ENCODE assay signal across 9 cellular contexts in genomic region chr5:122311400-122311887, GRCh38. TPM values are rescaled to one million over a fixed set of nuclear protein-coding genes. Genes with fewer than 3 reads are reported as not detected.
DNase-seq lines count a peak whose midpoint lies in the region; ATAC-seq, FAIRE-seq and TF ChIP-seq lines count a peak whose summit lies in the region.
"Had no signal": no experiment of that assay in that cellular context is flagged by ENCODE, and none has a peak within 500 bp of the region (broad histone marks: within the 10 kb centered on the region; RNA-seq: fewer than 3 reads in every experiment).

No MANE protein-coding gene starts in this region.

- peak; percentile 5 for ATAC-seq in HG03025 (IDR thresholded peaks at IDR 0.05; ENCODE audit: low FRiP score, unreplicated experiment)
- ATAC-seq in HG02970 (IDR thresholded peaks at IDR 0.05; ENCODE audit: low FRiP score, unreplicated experiment): no peak
- no peak for ATAC-seq in GM21360 (IDR thresholded peaks at IDR 0.05; ENCODE audit: unreplicated experiment)
- ATAC-seq in CD8-positive, alpha-beta T cell: no peak

- H3K4me1 ChIP-seq in H1 (replicated peaks in 1 of 4; ENCODE audit: control insufficient read depth in 3 of 4, insufficient read depth in 4 of 4, low read length in 3 of 4): peaks cover 0 to 5% (median 3%) of the 10 kb centered on the region in 4 experiments; a peak in 5 of 7 replicates
- no peaks in the 10 kb centered on the region for H3K4me1 ChIP-seq in CD8-positive, alpha-beta T cell (ENCODE audit: insufficient read depth, low read length)

- H3K27me3 Mint-ChIP-seq in neural crest cell (ENCODE audit: low read depth): peaks cover 47% of the 10 kb centered on the region
- H3K27me3 Mint-ChIP-seq in CD8-positive, alpha-beta T cell (ENCODE audit: low read depth): peaks cover 46% of the 10 kb centered on the region

- no peak overlapping the region for H2BK5ac ChIP-seq in H1 (ENCODE audit: low read depth, low read length)

- H3K23me2 ChIP-seq in H1 (ENCODE audit: low read depth, low read length): peaks cover 9% of the 10 kb centered on the region

- no peak for TF ChIP-seq RAD21 in H1 (IDR thresholded peaks at IDR 0.05 in 1 of 2, conservative IDR thresholded peaks at IDR 0.05 in 1 of 2; ENCODE audit: low read depth in 2 of 2, low read length in 2 of 2)

- 0 out of 2 replicates have a peak overlapping the region, but pooled peaks have one; percentile 57 for H2AFZ ChIP-seq in H1 (ENCODE audit: low read length)

- no peaks in the 10 kb centered on the region for H3K79me2 ChIP-seq in H1 (ENCODE audit: control insufficient read depth in 1 of 2, insufficient read depth in 2 of 2, low read length in 2 of 2)

- no peak overlapping the region for H3K27ac ChIP-seq in H1 (ENCODE audit: low read depth, low read length)
- no peak overlapping the region for H3K27ac ChIP-seq in CD8-positive, alpha-beta T cell (ENCODE audit: low read depth, low read length)
- H3K27ac ChIP-seq: KMS-11 had no signal

- H3K4me1 Mint-ChIP-seq in neural crest cell: peaks cover 22% of the 10 kb centered on the region
- peaks cover 8% of the 10 kb centered on the region for H3K4me1 Mint-ChIP-seq in CD8-positive, alpha-beta T cell (ENCODE audit: low read depth)

- H3K4me3 ChIP-seq in H1 (ENCODE audit: extremely low read depth in 1 of 4, insufficient read depth in 2 of 4, low read depth in 3 of 4, low read length in 4 of 4): peak overlapping the region; percentile 39 to 73 (median 56); a peak in 6 of 8 replicates
- H3K4me3 ChIP-seq in CD8-positive, alpha-beta T cell (ENCODE audit: low read depth, low read length): no peak overlapping the region

- no peaks in the 10 kb centered on the region for H3K9me3 Mint-ChIP-seq in neural crest cell
- H3K9me3 Mint-ChIP-seq in CD8-positive, alpha-beta T cell: peaks cover under 1% of the 10 kb centered on the region

- no peak overlapping the region for H3K56ac ChIP-seq in H1 (replicated peaks; ENCODE audit: insufficient read length, low read depth, low read length)

- H2BK12ac ChIP-seq in H1 (ENCODE audit: low read depth, low read length): no peak overlapping the region

- H3K36me3 ChIP-seq in H1 (ENCODE audit: control insufficient read depth in 2 of 4, insufficient read depth in 4 of 4, low read length in 3 of 4): no peaks in the 10 kb centered on the region
- H3K36me3 ChIP-seq in CD8-positive, alpha-beta T cell (ENCODE audit: insufficient read depth, low read length): no peaks in the 10 kb centered on the region

- H3K18ac ChIP-seq in H1 (ENCODE audit: extremely low read depth, low read length): no peak overlapping the region

- no peak overlapping the region for H4K8ac ChIP-seq in H1 (ENCODE audit: extremely low read depth, insufficient read depth, low read length)

- no peak overlapping the region for H3K23ac ChIP-seq in H1 (ENCODE audit: insufficient read length)

- H3K4me2 ChIP-seq in H1 (ENCODE audit: insufficient read depth in 1 of 2, low read depth in 2 of 2, low read length in 2 of 2): peak overlapping the region; percentile 75 to 89
- H3K4me2 ChIP-seq: KMS-11 had no signal

- TF ChIP-seq EP300 in H1 (IDR thresholded peaks at IDR 0.05; ENCODE audit: borderline replicate concordance in 1 of 2, low read depth in 2 of 2, low read length in 2 of 2): no peak

- H2BK15ac ChIP-seq in H1 (ENCODE audit: low read length): no peak overlapping the region

- no peak overlapping the region for H3K27ac Mint-ChIP-seq in neural crest cell (ENCODE audit: unreplicated experiment)
- no peak overlapping the region for H3K27ac Mint-ChIP-seq in CD8-positive, alpha-beta T cell

- no peak for FAIRE-seq in H1 (lab: Jason Lieb, UNC)

- peak overlapping the region; percentile 91 for H3K4me3 Mint-ChIP-seq in neural crest cell
- no peak overlapping the region for H3K4me3 Mint-ChIP-seq in CD8-positive, alpha-beta T cell

- H2AK5ac ChIP-seq in H1 (ENCODE audit: low read depth, low read length): no peak overlapping the region

- POLR2A ChIA-PET in H1 (lab: Charles Lee; ENCODE audit: partially characterized antibody): no interaction called here
- POLR2A ChIA-PET in CD8-positive, alpha-beta T cell (lab: Charles Lee): no interaction called here

- no peaks in the 10 kb centered on the region for H4K20me1 ChIP-seq in H1 (replicated peaks in 1 of 2; ENCODE audit: control insufficient read depth in 1 of 2, insufficient read depth in 2 of 2, low read length in 2 of 2)

- H3K4ac ChIP-seq in H1 (replicated peaks; ENCODE audit: insufficient read length, low read depth, low read length): no peak overlapping the region

- H3K79me1 ChIP-seq in H1 (ENCODE audit: low read depth, low read length): 0 out of 2 replicates have a peak, but pooled peaks cover 2% of the 10 kb centered on the region

- DNase-seq in Ammon's horn (ENCODE audit: low spot score): peak; percentile 5
- peak in 1 of 2 experiments; percentile 69 for DNase-seq in H1 (ENCODE audit: low read depth in 1 of 2, low spot score in 2 of 2)
- peak; percentile 25 for DNase-seq in neural crest cell (ENCODE audit: low read depth, low spot score)
- no peak for DNase-seq in superior temporal gyrus (ENCODE audit: extremely low spot score)
- no peak for DNase-seq in CD8-positive, alpha-beta T cell

- no peak for TF ChIP-seq POLR2A in H1 (IDR thresholded peaks at IDR 0.05; ENCODE audit: control extremely low read depth in 1 of 2, low read depth in 2 of 2, low read length in 2 of 2)

- peaks cover 0 to 21% (median 13%) of the 10 kb centered on the region in 4 experiments; a peak in 5 of 7 replicates for H3K27me3 ChIP-seq in H1 (replicated peaks in 1 of 4; ENCODE audit: control insufficient read depth in 3 of 4, extremely low read depth in 1 of 4, insufficient read depth in 3 of 4, low read length in 3 of 4)
- H3K27me3 ChIP-seq in CD8-positive, alpha-beta T cell (ENCODE audit: insufficient read depth, low read length): peaks cover 2% of the 10 kb centered on the region

- no peak overlapping the region for H4K5ac ChIP-seq in H1 (ENCODE audit: insufficient read length, low read depth, low read length)

- no peaks in the 10 kb centered on the region for H3K36me3 Mint-ChIP-seq in neural crest cell (ENCODE audit: low read depth)
- no peaks in the 10 kb centered on the region for H3K36me3 Mint-ChIP-seq in CD8-positive, alpha-beta T cell

- CTCF ChIA-PET in H1 (lab: Charles Lee; ENCODE audit: partially characterized antibody): no interaction called here
- CTCF ChIA-PET in CD8-positive, alpha-beta T cell (lab: Charles Lee): no interaction called here

- intact Hi-C loops in CD8-positive, alpha-beta T cell (cut with DNase I, micrococcal nuclease): no loop called here

- peak overlapping the region in 1 of 4 experiments; percentile 5; a peak in 1 of 7 replicates for H3K9ac ChIP-seq in H1 (replicated peaks in 1 of 4; ENCODE audit: extremely low read depth in 1 of 4, low read depth in 3 of 4, low read length in 3 of 4)
- H3K9ac ChIP-seq: KMS-11 had no signal

- no peak overlapping the region for H2BK20ac ChIP-seq in H1 (ENCODE audit: low read length)

- H3K14ac ChIP-seq in H1 (ENCODE audit: insufficient read length): no peak overlapping the region

- H2BK120ac ChIP-seq in H1 (replicated peaks; ENCODE audit: low read depth, low read length): no peak overlapping the region

- no peak for TF ChIP-seq CTCF in H1 (IDR thresholded peaks at IDR 0.05; ENCODE audit: control extremely low read depth in 1 of 3, insufficient read depth in 1 of 3, low read depth in 1 of 3, low read length in 3 of 3)
- no peak for TF ChIP-seq CTCF in neural crest cell (conservative IDR thresholded peaks at IDR 0.05)
- no peak for TF ChIP-seq CTCF in CD8-positive, alpha-beta T cell (IDR thresholded peaks at IDR 0.05)

- peaks cover 0 to 2% of the 10 kb centered on the region in 2 experiments; a peak in 1 of 4 replicates for H3K9me3 ChIP-seq in H1 (ENCODE audit: insufficient read depth in 2 of 2, low read depth in 1 of 2, low read length in 1 of 2)
- no peaks in the 10 kb centered on the region for H3K9me3 ChIP-seq in CD8-positive, alpha-beta T cell (ENCODE audit: low read length)

- 4% methylated on average over 9 of the region's 30 CpGs; no CpG with 5 or more reads in 1 of the 2 experiments for WGBS in H1 (ENCODE audit: extremely low coverage in 1 of 2, insufficient coverage in 1 of 2, insufficient read length in 1 of 2, insufficient replicate concordance in 2 of 2, low coverage in 1 of 2, low lambda C conversion rate in 2 of 2, missing lambda C conversion rate in 1 of 2), 2 experiments

- no peak overlapping the region for H4K91ac ChIP-seq in H1 (replicated peaks; ENCODE audit: insufficient read length, low read length)

TF ChIP-seq in H1, 55 proteins besides CTCF, POLR2A, EP300 and RAD21:
- TF ChIP-seq SIX5 (IDR thresholded peaks at IDR 0.05; ENCODE audit: low read depth, low read length) (no peak), ZNF274 (IDR thresholded peaks at IDR 0.05; ENCODE audit: borderline replicate concordance, extremely low read depth, low read length) (no peak), PHF8 (conservative IDR thresholded peaks at IDR 0.05; ENCODE audit: low read depth, low read length) (no peak), FOSL1 (IDR thresholded peaks at IDR 0.05; ENCODE audit: insufficient read depth, low read depth, low read length) (no peak), GTF2F1 (IDR thresholded peaks at IDR 0.05; ENCODE audit: borderline replicate concordance, low read depth, low read length) (no peak), EZH2 (IDR thresholded peaks at IDR 0.05; ENCODE audit: low read depth, low read length, severe bottlenecking) (peak; percentile 8), CHD1 (IDR thresholded peaks at IDR 0.05; ENCODE audit: low read depth, low read length) (no peak), RBBP5 (IDR thresholded peaks at IDR 0.05; ENCODE audit: borderline replicate concordance, low read depth, low read length) (0 out of 2 replicates have a peak, but pooled peaks have one; percentile 2), KDM4A (IDR thresholded peaks at IDR 0.05; ENCODE audit: low read depth, low read length, severe bottlenecking) (peak; percentile 46)

RNA-seq across cellular contexts. Expression of gene SNCAIP, which starts 0.6 kb away (rescaled TPM):
- 9.0 and 10.5 TPM in 2 replicates for total RNA-seq in H1 (2021; fragmentation: NEBNext Ultra II Directional; extraction: Animal tissue kit (Norgen Biotek cat#: 25700))
- polyA plus RNA-seq in H1 (2011; rRNA removed): 3.9 and 5.1 TPM in 2 replicates
- polyA plus RNA-seq in H1 (2011; cell fraction: cytosol; rRNA removed): 7.9 TPM
- polyA plus RNA-seq in H1 (2011; cell fraction: nucleus; rRNA removed): 12.1 TPM
- 4.4 to 9.1 TPM (median 8.3 TPM) in 4 replicates for polyA plus RNA-seq in H1 (2012, experiment 1 of 2)
- polyA plus RNA-seq in H1 (2012, experiment 2 of 2): 0.30 TPM
- polyA plus RNA-seq in H1 (2013, experiment 1 of 2): 6.4 TPM
- 6.3 TPM for polyA plus RNA-seq in H1 (2013, experiment 2 of 2)
- polyA minus RNA-seq in H1 (2011; rRNA and poly(A)+ RNA removed): 17.5 and 18.6 TPM in 2 replicates
- 5.3 TPM for polyA minus RNA-seq in H1 (2011; cell fraction: cytosol; rRNA and poly(A)+ RNA removed)
- 21.5 TPM for polyA minus RNA-seq in H1 (2011; cell fraction: nucleus; rRNA and poly(A)+ RNA removed)
- total RNA-seq in neural crest cell: 10.2 and 11.6 TPM in 2 replicates
- total RNA-seq in CD8-positive, alpha-beta T cell: not detected

Comparison
In these comparisons a context has a peak if more than half of its experiments do, and no peak if none do; other contexts are left out.
1. DNase-seq: peak in Ammon's horn (single experiment) and neural crest cell (single experiment); none in superior temporal gyrus (single experiment) and CD8-positive, alpha-beta T cell (0 of 7).